ENCODE assay signal across 22 cellular contexts in the genomic region with DNA sequence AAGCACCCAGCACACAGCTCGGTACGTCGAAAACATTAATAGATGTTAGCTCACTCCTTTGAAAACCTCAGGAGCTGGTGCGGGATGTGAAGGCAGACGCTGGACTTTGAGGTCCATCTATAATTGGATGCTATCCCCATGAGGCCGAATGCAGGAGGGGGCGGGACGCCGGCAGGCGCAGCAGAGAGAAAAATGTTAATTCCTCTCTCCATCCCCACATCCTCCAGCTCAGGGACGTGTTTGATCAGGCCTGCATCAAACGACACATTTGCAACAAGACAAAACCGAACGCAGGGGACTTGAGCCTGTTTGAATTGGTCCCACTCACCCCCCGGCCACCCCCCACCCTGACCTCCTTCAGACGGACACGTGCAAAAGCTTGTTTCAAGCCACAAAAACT.
"Had no signal": no experiment of that assay in that cellular context is flagged by ENCODE, and none has a peak within 500 bp of the region (broad histone marks: within the 10 kb centered on the region; RNA-seq: fewer than 3 reads in every experiment).

No MANE protein-coding gene starts in this region.

- H2AFZ ChIP-seq: parathyroid adenoma had no signal

- ATAC-seq: activated T-cell treated with anti-CD3 and anti-CD28 coated beads, Interleukin-2, amount 50 U/mL, for 72 hours; foreskin keratinocyte; left lung; natural killer cell treated with Interleukin-12 subunit alpha and Interleukin-12 subunit beta and Interleukin-15 and Interleukin-18, amount 100 ng/mL, for 72 hours; right cardiac atrium; upper lobe of right lung had no signal

- DNase-seq: activated CD4-positive, alpha-beta memory T cell treated with anti-CD3 and anti-CD28 coated beads, Interleukin-2, amount 10 ng/mL, durations not matched to agents 7 days and 5 days; activated CD4-positive, alpha-beta T cell treated with anti-CD3 and anti-CD28 coated beads for 48 hours; activated CD4-positive, CD25-positive, alpha-beta regulatory T cell; activated effector memory CD4-positive, alpha-beta T cell treated with Interleukin-2 at 50 U/mL for 16 hours; activated naive CD4-positive, alpha-beta T cell treated with anti-CD3 and anti-CD28 coated beads, Interleukin-2, amount 10 ng/mL, durations not matched to agents 7 days and 5 days; activated T-cell treated with anti-CD3 and anti-CD28 coated beads, Interleukin-2, amount 50 U/mL, for 72 hours; amygdala; cortex of kidney; foreskin keratinocyte; kidney glomerular epithelial cell; left lung; midbrain; nucleus accumbens; right cardiac atrium; stimulated activated CD4-positive, alpha-beta T cell treated with anti-CD3 and anti-CD28 coated beads, Interleukin-1b, Interleukin-23, amount 100 ng/mL, for 48 hours; substantia nigra; T1000; thyroid gland; upper lobe of right lung had no signal

- H3K4me3 ChIP-seq: left lung, thyroid gland, upper lobe of right lung had no signal

- H3K9ac ChIP-seq: parathyroid adenoma had no signal

- FAIRE-seq: bronchial epithelial cell had no signal

- H3K27ac ChIP-seq: foreskin keratinocyte, left lung, parathyroid adenoma, thyroid gland, upper lobe of right lung had no signal

- H3K36me3 ChIP-seq: left lung, thyroid gland, upper lobe of right lung had no signal

- H3K79me2 ChIP-seq: parathyroid adenoma had no signal

- H3K9me3 ChIP-seq: left lung, thyroid gland, upper lobe of right lung had no signal

- H3K4me1 ChIP-seq: foreskin keratinocyte, left lung, parathyroid adenoma, thyroid gland, upper lobe of right lung had no signal

- H3K27me3 ChIP-seq: thyroid gland had no signal
